Comparison of ENCODE assay signal across 23 cellular contexts in genomic region chr13:38494445-38494844, GRCh38.
DNase-seq lines count a peak whose midpoint lies in the region; ATAC-seq, FAIRE-seq and TF ChIP-seq lines count a peak whose summit lies in the region.
"Had no signal": no experiment of that assay in that cellular context is flagged by ENCODE, and none has a peak within 500 bp of the region (broad histone marks: within the 10 kb centered on the region; RNA-seq: fewer than 3 reads in every experiment).

No MANE protein-coding gene starts in this region.

- TF ChIP-seq CTCF in D721Med (IDR thresholded peaks at IDR 0.05; ENCODE audit: insufficient read depth, missing control alignments) (peak; percentile 2), WERI-Rb-1 (IDR thresholded peaks at IDR 0.05; ENCODE audit: low read depth, low read length) (no peak), neural progenitor cell (IDR thresholded peaks at IDR 0.05) (no peak)

- H3K4me2 ChIP-seq in neural progenitor cell: no peak overlapping the region
- H3K4me2 ChIP-seq: A549, BLaER1 had no signal

- no peaks in the 10 kb centered on the region for H3K4me1 ChIP-seq in neural progenitor cell
- H3K4me1 ChIP-seq: A549, BLaER1 had no signal

- no peak overlapping the region for H3K27ac ChIP-seq in WERI-Rb-1
- H3K27ac ChIP-seq in neural progenitor cell: no peak overlapping the region
- H3K27ac ChIP-seq: A549, BLaER1, GM23248 had no signal

- FAIRE-seq in D721Med (lab: Jason Lieb, UNC): no peak
- FAIRE-seq: A549, GM12878, H54, HTR-8/SVneo, K562 had no signal

- no peaks in the 10 kb centered on the region for H3K79me2 ChIP-seq in neural progenitor cell (ENCODE audit: low read depth)

- H3K9me3 Mint-ChIP-seq in neural progenitor cell: peaks cover 4% of the 10 kb centered on the region
- peaks cover 0 to 3% of the 10 kb centered on the region in 2 donors for H3K9me3 Mint-ChIP-seq in effector memory CD8-positive, alpha-beta T cell

- H3K27me3 ChIP-seq in WERI-Rb-1 (ENCODE audit: insufficient read depth, low read depth, severe bottlenecking): no peaks in the 10 kb centered on the region
- no peaks in the 10 kb centered on the region for H3K27me3 ChIP-seq in neural progenitor cell
- H3K27me3 ChIP-seq: BLaER1 had no signal

- H3K9me3 ChIP-seq in WERI-Rb-1 (ENCODE audit: severe bottlenecking) (no peaks in the 10 kb centered on the region), neural progenitor cell (ENCODE audit: low read depth) (peaks cover 3% of the 10 kb centered on the region)
- H3K9me3 ChIP-seq: A549 had no signal

- no peak overlapping the region for H2AFZ ChIP-seq in neural progenitor cell (replicated peaks)
- H2AFZ ChIP-seq: GM23248 had no signal

- H4K20me1 ChIP-seq in neural progenitor cell (ENCODE audit: low read depth): no peaks in the 10 kb centered on the region
- H4K20me1 ChIP-seq: BLaER1 had no signal

- no peak overlapping the region for H3K27ac Mint-ChIP-seq in neural progenitor cell
- no peak overlapping the region for H3K27ac Mint-ChIP-seq in effector memory CD8-positive, alpha-beta T cell
- H3K27ac Mint-ChIP-seq: CD14-positive monocyte; CD4-positive, alpha-beta memory T cell; HFFc6 had no signal

- no peak for ATAC-seq in left lobe of liver
- ATAC-seq in effector memory CD8-positive, alpha-beta T cell (replicated peaks): no peak
- ATAC-seq: A549, GM12878, HCT116, K562 had no signal

- H3K4me1 Mint-ChIP-seq in neural progenitor cell: peaks cover 8% of the 10 kb centered on the region
- H3K4me1 Mint-ChIP-seq in effector memory CD8-positive, alpha-beta T cell (ENCODE audit: low read depth in 2 of 2): no peaks in the 10 kb centered on the region
- H3K4me1 Mint-ChIP-seq: CD14-positive monocyte; CD4-positive, alpha-beta memory T cell had no signal

- H3K36me3 Mint-ChIP-seq in neural progenitor cell: no peaks in the 10 kb centered on the region
- H3K36me3 Mint-ChIP-seq in effector memory CD8-positive, alpha-beta T cell (ENCODE audit: insufficient read depth): no peaks in the 10 kb centered on the region
- H3K36me3 Mint-ChIP-seq: CD14-positive monocyte; CD4-positive, alpha-beta memory T cell had no signal

- no peak overlapping the region for H3K4me3 ChIP-seq in WERI-Rb-1 (ENCODE audit: low read depth, low read length)
- H3K4me3 ChIP-seq in neural progenitor cell: no peak overlapping the region
- H3K4me3 ChIP-seq: A549, BLaER1, GM12878, GM23248, K562 had no signal

- no peaks in the 10 kb centered on the region for H3K27me3 Mint-ChIP-seq in neural progenitor cell (ENCODE audit: insufficient read depth, low read depth)
- no peaks in the 10 kb centered on the region for H3K27me3 Mint-ChIP-seq in effector memory CD8-positive, alpha-beta T cell
- H3K27me3 Mint-ChIP-seq: CD4-positive, alpha-beta memory T cell had no signal

- no peaks in the 10 kb centered on the region for H3K36me3 ChIP-seq in WERI-Rb-1
- no peaks in the 10 kb centered on the region for H3K36me3 ChIP-seq in neural progenitor cell
- H3K36me3 ChIP-seq: BLaER1 had no signal

- no peak for DNase-seq in D721Med (ENCODE audit: insufficient read length, low spot score)
- peak; percentile 59 for DNase-seq in NCI-H446 treated with DMSO at 0.1 percent for 48 hours (lab: John Stamatoyannopoulos, UW)
- DNase-seq in WERI-Rb-1: peak; percentile 23
- peak; percentile 13 for DNase-seq in neural progenitor cell (ENCODE audit: low spot score)
- DNase-seq in left lobe of liver (ENCODE audit: low spot score): no peak
- no peak for DNase-seq in SHP77 treated with DMSO at 0.1 percent for 48 hours (lab: John Stamatoyannopoulos, UW)
- DNase-seq in effector memory CD8-positive, alpha-beta T cell: no peak
- DNase-seq: CD4-positive, alpha-beta memory T cell; DMS 273 treated with DMSO at 0.1 percent for 48 hours; DMS53; DND-41; EL; GM23248; HFFc6; IMR-90 had no signal

- no peak overlapping the region for H3K4me3 Mint-ChIP-seq in neural progenitor cell
- H3K4me3 Mint-ChIP-seq in effector memory CD8-positive, alpha-beta T cell: no peak overlapping the region
- H3K4me3 Mint-ChIP-seq: CD14-positive monocyte; CD4-positive, alpha-beta memory T cell; HFFc6 had no signal

- no peaks in the 10 kb centered on the region for H3F3A ChIP-seq in neural progenitor cell (ENCODE audit: low read depth)

- no peak overlapping the region for H3K9ac ChIP-seq in neural progenitor cell
- H3K9ac ChIP-seq: BLaER1, GM23248 had no signal

Comparison
In these comparisons a context has a peak if more than half of its experiments do, and no peak if none do; other contexts are left out.
1. DNase-seq: peak in NCI-H446 treated with DMSO at 0.1 percent for 48 hours (single experiment), WERI-Rb-1 (single experiment) and neural progenitor cell (single experiment); none in D721Med (single experiment), left lobe of liver (single experiment), SHP77 treated with DMSO at 0.1 percent for 48 hours (single experiment) and effector memory CD8-positive, alpha-beta T cell (0 of 3).